38 cellular contexts compared by ENCODE assay signal in genomic region chr16:76906552-76906951, GRCh38.
"Had no signal": no experiment of that assay in that cellular context is flagged by ENCODE, and none has a peak within 500 bp of the region (broad histone marks: within the 10 kb centered on the region; RNA-seq: fewer than 3 reads in every experiment).

No MANE protein-coding gene starts in this region.

- H3K4me1 ChIP-seq: adrenal gland had no signal

- H3K27me3 Mint-ChIP-seq: activated B cell treated with CpG ODN at 0.5 μM for 24 hours; activated CD4-positive, alpha-beta memory T cell treated with anti-CD3 and anti-CD28 coated beads for 36 hours; activated CD4-positive, alpha-beta T cell treated with anti-CD3 and anti-CD28 coated beads, Interleukin-2, amount 10 ng/mL, durations not matched to agents 24 days and 14 days; activated CD8-positive, alpha-beta T cell treated with anti-CD3 and anti-CD28 coated beads for 36 hours; activated naive CD8-positive, alpha-beta T cell treated with anti-CD3 and anti-CD28 coated beads for 36 hours; activated T-helper 17 cell treated with anti-CD3 and anti-CD28 coated beads, Interleukin-2, amount 50 U/mL, for 72 hours; brain; central memory CD8-positive, alpha-beta T cell had no signal

- H3K9me3 ChIP-seq: adrenal gland had no signal

- H3K36me3 ChIP-seq: adrenal gland, cardiac muscle cell had no signal

- H3K27me3 ChIP-seq: adrenal gland, cardiac muscle cell had no signal

- H3K4me3 ChIP-seq: adrenal gland, cardiac muscle cell had no signal

- H3K9me3 Mint-ChIP-seq: activated B cell treated with CpG ODN at 0.5 μM for 24 hours; activated CD4-positive, alpha-beta memory T cell treated with anti-CD3 and anti-CD28 coated beads for 36 hours; activated CD4-positive, alpha-beta T cell treated with anti-CD3 and anti-CD28 coated beads, Interleukin-2, amount 10 ng/mL, durations not matched to agents 24 days and 14 days; activated CD8-positive, alpha-beta T cell treated with anti-CD3 and anti-CD28 coated beads for 36 hours; activated naive CD4-positive, alpha-beta T cell treated with anti-CD3 and anti-CD28 coated beads for 36 hours; activated naive CD8-positive, alpha-beta T cell treated with anti-CD3 and anti-CD28 coated beads for 36 hours; activated T-cell treated with anti-CD3 and anti-CD28 coated beads, Interleukin-2, amount 50 U/mL, for 4 hours; activated T-helper 1 cell treated with anti-CD3 and anti-CD28 coated beads, Interleukin-12 subunit alpha, Interleukin-12 subunit beta, Interleukin-2, Interleukin-4 antibody, amounts not matched to agents 30 ng/mL and 10 ng/mL and 1 ng/mL, durations not matched to agents 14 hours and 24 hours and 36 hours; brain; T-helper 1 cell treated with Interleukin-12 subunit alpha and Interleukin-12 subunit beta and Interleukin-4 antibody, amounts not matched to agents 30 μg/mL and 1 μg/mL, for 36 hours; T-helper 2 cell treated with Interferon-gamma antibody and Interleukin-4, amounts not matched to agents 5 μg/mL and 100 μg/mL, for 36 hours had no signal

- ATAC-seq: activated CD8-positive, alpha-beta T cell treated with anti-CD3 and anti-CD28 coated beads for 36 hours; activated naive CD4-positive, alpha-beta T cell treated with anti-CD3 and anti-CD28 coated beads, Interleukin-2, amount 50 U/mL, for 72 hours; activated T-cell treated with anti-CD3 and anti-CD28 coated beads, Interleukin-2, amount 50 U/mL, for 4 hours; activated T-cell treated with anti-CD3 and anti-CD28 coated beads, Interleukin-2, amount 50 U/mL, for 72 hours; activated T-helper 17 cell treated with anti-CD3 and anti-CD28 coated beads, Interleukin-2, amount 50 U/mL, for 72 hours had no signal

- H3K4me3 Mint-ChIP-seq: activated B cell treated with CpG ODN at 0.5 μM for 24 hours; activated CD4-positive, alpha-beta memory T cell treated with anti-CD3 and anti-CD28 coated beads for 36 hours; activated CD4-positive, alpha-beta T cell treated with anti-CD3 and anti-CD28 coated beads, Interleukin-2, amount 10 ng/mL, durations not matched to agents 24 days and 14 days; activated CD8-positive, alpha-beta T cell treated with anti-CD3 and anti-CD28 coated beads for 36 hours; activated naive CD4-positive, alpha-beta T cell treated with anti-CD3 and anti-CD28 coated beads for 36 hours; activated naive CD8-positive, alpha-beta T cell treated with anti-CD3 and anti-CD28 coated beads for 36 hours; activated T-cell treated with anti-CD3 and anti-CD28 coated beads, Interleukin-2, amount 50 U/mL, for 4 hours; activated T-cell treated with anti-CD3 and anti-CD28 coated beads, Interleukin-2, amount 50 U/mL, for 72 hours; activated T-helper 1 cell treated with anti-CD3 and anti-CD28 coated beads, Interleukin-12 subunit alpha, Interleukin-12 subunit beta, Interleukin-2, Interleukin-4 antibody, amounts not matched to agents 30 ng/mL and 10 ng/mL and 1 ng/mL, durations not matched to agents 14 hours and 24 hours and 36 hours; activated T-helper 17 cell treated with anti-CD3 and anti-CD28 coated beads, Interleukin-2, amount 50 U/mL, for 72 hours; brain; central memory CD8-positive, alpha-beta T cell; T-helper 1 cell treated with Interleukin-12 subunit alpha and Interleukin-12 subunit beta and Interleukin-4 antibody, amounts not matched to agents 30 μg/mL and 1 μg/mL, for 36 hours; T-helper 2 cell treated with Interferon-gamma antibody and Interleukin-4, amounts not matched to agents 5 μg/mL and 100 μg/mL, for 36 hours had no signal

- H3K27ac ChIP-seq: adrenal gland, cardiac muscle cell, VCaP had no signal

- H3K27ac Mint-ChIP-seq: activated B cell treated with CpG ODN at 0.5 μM for 24 hours; activated CD4-positive, alpha-beta memory T cell treated with anti-CD3 and anti-CD28 coated beads for 36 hours; activated CD4-positive, alpha-beta T cell treated with anti-CD3 and anti-CD28 coated beads, Interleukin-2, amount 10 ng/mL, durations not matched to agents 24 days and 14 days; activated CD8-positive, alpha-beta T cell treated with anti-CD3 and anti-CD28 coated beads for 36 hours; activated naive CD4-positive, alpha-beta T cell treated with anti-CD3 and anti-CD28 coated beads for 36 hours; activated naive CD8-positive, alpha-beta T cell treated with anti-CD3 and anti-CD28 coated beads for 36 hours; activated T-cell treated with anti-CD3 and anti-CD28 coated beads, Interleukin-2, amount 50 U/mL, for 72 hours; activated T-helper 1 cell treated with anti-CD3 and anti-CD28 coated beads, Interleukin-12 subunit alpha, Interleukin-12 subunit beta, Interleukin-2, Interleukin-4 antibody, amounts not matched to agents 30 ng/mL and 10 ng/mL and 1 ng/mL, durations not matched to agents 14 hours and 24 hours and 36 hours; activated T-helper 17 cell treated with anti-CD3 and anti-CD28 coated beads, Interleukin-2, amount 50 U/mL, for 72 hours; brain; T-helper 1 cell treated with Interleukin-12 subunit alpha and Interleukin-12 subunit beta and Interleukin-4 antibody, amounts not matched to agents 30 μg/mL and 1 μg/mL, for 36 hours; T-helper 2 cell treated with Interferon-gamma antibody and Interleukin-4, amounts not matched to agents 5 μg/mL and 100 μg/mL, for 36 hours had no signal

- H3K4me1 Mint-ChIP-seq: activated B cell treated with CpG ODN at 0.5 μM for 24 hours; activated CD4-positive, alpha-beta T cell treated with anti-CD3 and anti-CD28 coated beads, Interleukin-2, amount 10 ng/mL, durations not matched to agents 24 days and 14 days; activated naive CD8-positive, alpha-beta T cell treated with anti-CD3 and anti-CD28 coated beads for 36 hours; activated T-helper 17 cell treated with anti-CD3 and anti-CD28 coated beads, Interleukin-2, amount 50 U/mL, for 72 hours; central memory CD8-positive, alpha-beta T cell had no signal

- FAIRE-seq: astrocyte, bronchial epithelial cell, TTC549 had no signal

- H3K36me3 Mint-ChIP-seq: activated CD4-positive, alpha-beta memory T cell treated with anti-CD3 and anti-CD28 coated beads for 36 hours; activated naive CD4-positive, alpha-beta T cell treated with anti-CD3 and anti-CD28 coated beads, Interleukin-2, amount 50 U/mL, for 72 hours; activated naive CD8-positive, alpha-beta T cell treated with anti-CD3 and anti-CD28 coated beads for 36 hours; brain had no signal

- DNase-seq: activated B cell treated with CpG ODN at 0.5 μM for 24 hours; activated CD4-positive, alpha-beta memory T cell treated with anti-CD3 and anti-CD28 coated beads for 36 hours; activated CD4-positive, alpha-beta T cell treated with anti-CD3 and anti-CD28 coated beads for 4 hours; activated CD4-positive, alpha-beta T cell treated with anti-CD3 and anti-CD28 coated beads, Interleukin-2, amount 10 ng/mL, durations not matched to agents 24 days and 14 days; activated CD4-positive, alpha-beta T cell treated with anti-CD3 and anti-CD28 coated beads, Interleukin-2, amount 50 U/mL, for 1 hour; activated CD4-positive, alpha-beta T cell treated with anti-CD3 and anti-CD28 coated beads, Interleukin-2, amount 50 U/mL, for 4 hours; activated CD4-positive, CD25-positive, alpha-beta regulatory T cell treated with anti-CD3 and anti-CD28 coated beads, Interleukin-2, amount 50 U/mL, for 72 hours; activated CD8-positive, alpha-beta memory T cell treated with anti-CD3 and anti-CD28 coated beads, Interleukin-2, amount 50 U/mL, for 4 hours; activated CD8-positive, alpha-beta T cell treated with anti-CD3 and anti-CD28 coated beads for 36 hours; activated effector memory CD4-positive, alpha-beta T cell treated with anti-CD3 and anti-CD28 coated beads, Interleukin-2, amount 50 U/mL, for 16 hours; activated gamma-delta T cell treated with Interleukin-2 at 50 U/mL for 16 hours; activated naive CD4-positive, alpha-beta T cell; activated naive CD4-positive, alpha-beta T cell treated with anti-CD3 and anti-CD28 coated beads for 36 hours; activated naive CD4-positive, alpha-beta T cell treated with anti-CD3 and anti-CD28 coated beads, Interleukin-2, amount 50 U/mL, for 16 hours; activated naive CD8-positive, alpha-beta T cell treated with anti-CD3 and anti-CD28 coated beads for 36 hours; activated T-cell treated with anti-CD3 and anti-CD28 coated beads for 4 hours; activated T-cell treated with anti-CD3 and anti-CD28 coated beads, Interleukin-2, amount 50 U/mL, for 1 hour; activated T-cell treated with anti-CD3 and anti-CD28 coated beads, Interleukin-2, amount 50 U/mL, for 4 hours; activated T-cell treated with anti-CD3 and anti-CD28 coated beads, Interleukin-2, amount 50 U/mL, for 72 hours; adrenal gland; amniotic stem cell; aorta; caudate nucleus; cerebellar nuclear complex; T-helper 2 cell; T-helper 9 cell had no signal
